In the genomic region with DNA sequence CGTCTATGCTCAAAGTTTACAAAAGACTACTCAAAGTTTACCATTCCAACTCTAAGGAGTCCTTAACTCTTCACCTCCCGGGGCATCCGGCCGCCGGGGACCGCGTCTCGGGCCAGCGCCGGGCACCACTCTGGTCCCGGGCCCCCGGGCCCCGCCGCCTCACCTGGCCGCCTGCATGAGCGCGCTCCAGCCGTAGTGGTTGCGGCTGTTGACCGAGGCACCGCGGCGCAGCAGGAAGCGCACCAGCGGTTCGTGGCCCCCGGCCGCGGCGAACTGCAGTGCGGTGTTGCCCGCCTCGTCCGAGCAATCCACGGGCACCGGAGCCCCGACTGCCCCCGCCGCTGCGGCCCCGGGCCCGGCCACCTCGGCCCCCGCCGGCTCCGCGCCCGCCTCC, we compare ENCODE assay signal across 7 cellular contexts. TPM values are rescaled to one million over a fixed set of nuclear protein-coding genes. Genes with fewer than 3 reads are reported as not detected.
DNase-seq lines count a peak whose midpoint lies in the region; ATAC-seq and TF ChIP-seq lines count a peak whose summit lies in the region.

No MANE protein-coding gene starts in this region.

- WGBS in liver: under 1% methylated on average over 48 of the region's 48 CpGs

- no peaks in the 10 kb centered on the region for H3K36me3 ChIP-seq in liver (ENCODE audit: control insufficient read depth in 4 of 4, insufficient read depth in 3 of 4, low read depth in 1 of 4, low read length in 3 of 4)

- DNase-seq in HCEC 1CT: peak; percentile 13
- peak; percentile 5 for DNase-seq in NCI-H774 (lab: John Stamatoyannopoulos, UW)
- no peak for DNase-seq in MCF 10A (ENCODE audit: unreplicated experiment)
- DNase-seq in substantia nigra (lab: John Stamatoyannopoulos, UW): peak in 12 of 49 donors; percentile 34 to 76 (median 48)
- no peak for DNase-seq in NCI-H1930 (lab: John Stamatoyannopoulos, UW)

- H3K9me3 ChIP-seq in liver (ENCODE audit: control insufficient read depth in 4 of 4, low read length in 3 of 4): peaks cover 0 to 2% (median 0%) of the 10 kb centered on the region in 4 donors

- peaks cover 0 to 12% (median 3%) of the 10 kb centered on the region in 4 donors for H3K4me1 ChIP-seq in liver (ENCODE audit: control insufficient read depth in 4 of 4, insufficient read depth in 4 of 4, low read length in 3 of 4)

- TF ChIP-seq CTCF in MCF 10A (IDR thresholded peaks at IDR 0.05; ENCODE audit: unreplicated experiment) (no peak), liver (IDR thresholded peaks at IDR 0.05; ENCODE audit: low read depth, low read length, missing input control) (no peak)

- TF ChIP-seq RAD21 in liver (IDR thresholded peaks at IDR 0.05): no peak

- no TSS peak for BruUV-seq in MCF 10A (replicated peaks; lab: Mats Ljungman, UMichigan)

- ATAC-seq in GM18499 (IDR thresholded peaks at IDR 0.05; ENCODE audit: insufficient read depth, unreplicated experiment): peak; percentile 16

- H3K4me3 ChIP-seq in liver (ENCODE audit: low read depth in 1 of 3, low read length in 3 of 3): peak overlapping the region in 2 of 3 donors; percentile 68 to 82

- POLR2A ChIA-PET in MCF 10A (lab: Yijun Ruan, JAX): no interaction called here

- H3K27ac ChIP-seq in liver (ENCODE audit: low read depth in 1 of 2, low read length in 2 of 2) (no peak overlapping the region), substantia nigra (ENCODE audit: low read depth, low read length, poor library complexity, severe bottlenecking) (peak overlapping the region; percentile 78)

- peaks cover 29% of the 10 kb centered on the region for H3K4me1 Mint-ChIP-seq in MCF 10A (ENCODE audit: insufficient read depth, unreplicated experiment)

- H3K27ac Mint-ChIP-seq in MCF 10A (ENCODE audit: low read depth, unreplicated experiment): no peak overlapping the region

- intact Hi-C loops in MCF 10A (cut with micrococcal nuclease): no loop called here

- peak overlapping the region; percentile 60 for H3K4me3 Mint-ChIP-seq in MCF 10A (ENCODE audit: unreplicated experiment)

- CTCF ChIA-PET in MCF 10A (lab: Yijun Ruan, JAX): interaction anchor here (0.7 to 7.4 kb wide), 3 partner anchors 9 to 479 kb away, joined by 3 to 88 read pairs (median 5); no protein-coding TSS in a partner anchor

- no peaks in the 10 kb centered on the region for H3K27me3 ChIP-seq in liver (ENCODE audit: control insufficient read depth in 4 of 4, insufficient read depth in 4 of 4, low read length in 3 of 4)

- H3K36me3 Mint-ChIP-seq in MCF 10A (ENCODE audit: insufficient read depth, unreplicated experiment): peaks cover 2% of the 10 kb centered on the region

- peak overlapping the region in 1 of 2 donors; percentile 9 for H3K9ac ChIP-seq in liver (ENCODE audit: low read depth in 1 of 2, low read length in 2 of 2)

- no peaks in the 10 kb centered on the region for H3K9me3 Mint-ChIP-seq in MCF 10A (ENCODE audit: unreplicated experiment)

- H3K27me3 Mint-ChIP-seq in MCF 10A (ENCODE audit: insufficient read depth, unreplicated experiment): no peaks in the 10 kb centered on the region

TF ChIP-seq in liver, 16 proteins besides CTCF, POLR2A, EP300 and RAD21:
- TF ChIP-seq, protein P1, sequence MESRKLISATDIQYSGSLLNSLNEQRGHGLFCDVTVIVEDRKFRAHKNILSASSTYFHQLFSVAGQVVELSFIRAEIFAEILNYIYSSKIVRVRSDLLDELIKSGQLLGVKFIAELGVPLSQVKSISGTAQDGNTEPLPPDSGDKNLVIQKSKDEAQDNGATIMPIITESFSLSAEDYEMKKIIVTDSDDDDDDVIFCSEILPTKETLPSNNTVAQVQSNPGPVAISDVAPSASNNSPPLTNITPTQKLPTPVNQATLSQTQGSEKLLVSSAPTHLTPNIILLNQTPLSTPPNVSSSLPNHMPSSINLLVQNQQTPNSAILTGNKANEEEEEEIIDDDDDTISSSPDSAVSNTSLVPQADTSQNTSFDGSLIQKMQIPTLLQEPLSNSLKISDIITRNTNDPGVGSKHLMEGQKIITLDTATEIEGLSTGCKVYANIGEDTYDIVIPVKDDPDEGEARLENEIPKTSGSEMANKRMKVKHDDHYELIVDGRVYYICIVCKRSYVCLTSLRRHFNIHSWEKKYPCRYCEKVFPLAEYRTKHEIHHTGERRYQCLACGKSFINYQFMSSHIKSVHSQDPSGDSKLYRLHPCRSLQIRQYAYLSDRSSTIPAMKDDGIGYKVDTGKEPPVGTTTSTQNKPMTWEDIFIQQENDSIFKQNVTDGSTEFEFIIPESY (IDR thresholded peaks at IDR 0.05): no peak
- no peak for TF ChIP-seq TAF1 (conservative IDR thresholded peaks at IDR 0.05)

RNA-seq across cellular contexts. Expression of a gene that starts 0.4 kb away (rescaled TPM):
- total RNA-seq in MCF 10A (2022) (21.2 and 21.8 TPM in 2 replicates), liver (1 to 10 TPM; 1.9 to 6.3 TPM)
- polyA plus RNA-seq in liver: 1 to 10 TPM; 2.3 to 3.5 TPM

RNA-seq across cellular contexts. Expression of a gene that starts 11.5 kb away (rescaled TPM):
- not detected in 2 replicates for total RNA-seq in MCF 10A (2022)
- 1 to 10 TPM in 1 of 2 donors, under 1 TPM in 1; 0.25 to 1.4 TPM for total RNA-seq in liver
- under 1 TPM in 1 of 2 donors, not detected in 1; 0.16 TPM for polyA plus RNA-seq in liver

Comparison
In these comparisons a context has a peak if more than half of its experiments do, and no peak if none do; other contexts are left out.
1. DNase-seq: peak in HCEC 1CT (single experiment) and NCI-H774 (single experiment); none in MCF 10A (single experiment) and NCI-H1930 (0 of 2).